Comparison of ENCODE assay signal across 8 cellular contexts in genomic region chr19:11374449-11375142, GRCh38. TPM values are rescaled to one million over a fixed set of nuclear protein-coding genes. Genes with fewer than 3 reads are reported as not detected.
DNase-seq lines count a peak whose midpoint lies in the region; ATAC-seq and TF ChIP-seq lines count a peak whose summit lies in the region.

TSS of gene SWSAP1 (plus strand) at chr19:11374666. CDS start at chr19:11374681, 15 bp downstream.

- TF ChIP-seq CTCF in GM12864 (IDR thresholded peaks at IDR 0.05; ENCODE audit: low read depth, low read length, missing control alignments) (no peak), ovary (IDR thresholded peaks at IDR 0.05) (no peak), thyroid gland (IDR thresholded peaks at IDR 0.05) (no peak)

- intact Hi-C loops in Right ventricle myocardium superior (cut with DNase I) (no loop called here), ovary (cut with DNase I) (no loop called here), thyroid gland (cut with DNase I) (no loop called here)

- H3K9me3 Mint-ChIP-seq in activated naive CD8-positive, alpha-beta T cell treated with anti-CD3 and anti-CD28 coated beads, Interleukin-2, amount 10 ng/mL, durations not matched to agents 7 days and 5 days: no peaks in the 10 kb centered on the region

- no peak for TF ChIP-seq EP300 in ovary (IDR thresholded peaks at IDR 0.05)

- H3K27ac ChIP-seq in ovary: peak within 1 kb of the TSS; percentile 73 to 98
- peak within 1 kb of the TSS; percentile 89 to 95 (median 92) for H3K27ac ChIP-seq in thyroid gland

- peak within 1 kb of the TSS; percentile 36 for H3K4me3 Mint-ChIP-seq in activated naive CD8-positive, alpha-beta T cell treated with anti-CD3 and anti-CD28 coated beads, Interleukin-2, amount 10 ng/mL, durations not matched to agents 7 days and 5 days

- ATAC-seq in HG02642 (IDR thresholded peaks at IDR 0.05; ENCODE audit: poor library complexity, unreplicated experiment) (peak; percentile 89), Right ventricle myocardium superior (ENCODE audit: poor library complexity) (peak; percentile 95)
- peak; percentile 91 for ATAC-seq in activated naive CD8-positive, alpha-beta T cell treated with anti-CD3 and anti-CD28 coated beads, Interleukin-2, amount 10 ng/mL, durations not matched to agents 7 days and 5 days (ENCODE audit: low read depth)

- H3K36me3 ChIP-seq in ovary: no peaks in the 10 kb centered on the region
- H3K36me3 ChIP-seq in thyroid gland: no peaks in the 10 kb centered on the region

- POLR2A ChIA-PET in activated naive CD8-positive, alpha-beta T cell treated with anti-CD3 and anti-CD28 coated beads, Interleukin-2, amount 10 ng/mL, durations not matched to agents 7 days and 5 days (lab: Charles Lee): interaction anchor here (0.6 to 3.2 kb wide), 24 partner anchors 9 to 1238 kb away, joined by 3 to 34 read pairs (median 4); partner anchors contain the start of genes CARM1, CCDC159, EPOR and ODAD3

- peaks cover 12% of the 10 kb centered on the region for H3K4me1 ChIP-seq in ovary (ENCODE audit: insufficient read depth)
- peaks cover 22 to 41% of the 10 kb centered on the region in 2 donors for H3K4me1 ChIP-seq in thyroid gland

- peak; percentile 78 for TF ChIP-seq POLR2A in ovary (IDR thresholded peaks at IDR 0.05)
- peak in 1 of 2 donors; percentile 62 for TF ChIP-seq POLR2A in thyroid gland (IDR thresholded peaks at IDR 0.05)

- peak; percentile 99 for DNase-seq in GM12864 (ENCODE audit: low read depth)
- DNase-seq in NCI-H1105 (lab: John Stamatoyannopoulos, UW): peak; percentile 99
- DNase-seq in SKM-1 (lab: John Stamatoyannopoulos, UW; ENCODE audit: unreplicated experiment): peak; percentile 100
- DNase-seq in activated naive CD8-positive, alpha-beta T cell treated with anti-CD3 and anti-CD28 coated beads, Interleukin-2, amount 10 ng/mL, durations not matched to agents 7 days and 5 days: peak; percentile 95
- peak; percentile 99 for DNase-seq in Right ventricle myocardium superior
- DNase-seq in ovary: peak; percentile 97 to 99 (median 98)
- peak; percentile 99 for DNase-seq in thyroid gland

- peaks cover 12% of the 10 kb centered on the region for H3K36me3 Mint-ChIP-seq in activated naive CD8-positive, alpha-beta T cell treated with anti-CD3 and anti-CD28 coated beads, Interleukin-2, amount 10 ng/mL, durations not matched to agents 7 days and 5 days

- H3K4me3 ChIP-seq in GM12864 (ENCODE audit: low read depth, low read length): peak within 1 kb of the TSS; percentile 76
- peak within 1 kb of the TSS; percentile 74 for H3K4me3 ChIP-seq in ovary
- peak within 1 kb of the TSS; percentile 4 to 59 (median 29) for H3K4me3 ChIP-seq in thyroid gland (replicated peaks in 1 of 3)

- WGBS in ovary, 3 donors: 1% methylated on average over 44 of the region's 44 CpGs
- WGBS in thyroid gland, 2 donors: 0 to 1% methylated on average over 37 of the region's 44 CpGs

- H3K9me3 ChIP-seq in ovary: no peaks in the 10 kb centered on the region
- H3K9me3 ChIP-seq in thyroid gland: no peaks in the 10 kb centered on the region

- no peaks in the 10 kb centered on the region for H3K27me3 Mint-ChIP-seq in activated naive CD8-positive, alpha-beta T cell treated with anti-CD3 and anti-CD28 coated beads, Interleukin-2, amount 10 ng/mL, durations not matched to agents 7 days and 5 days

- H3K27me3 ChIP-seq in ovary (no peaks in the 10 kb centered on the region), thyroid gland (no peaks in the 10 kb centered on the region)

- H3K27ac Mint-ChIP-seq in activated naive CD8-positive, alpha-beta T cell treated with anti-CD3 and anti-CD28 coated beads, Interleukin-2, amount 10 ng/mL, durations not matched to agents 7 days and 5 days: no peak within 1 kb of the TSS

- H3K4me1 Mint-ChIP-seq in activated naive CD8-positive, alpha-beta T cell treated with anti-CD3 and anti-CD28 coated beads, Interleukin-2, amount 10 ng/mL, durations not matched to agents 7 days and 5 days: peaks cover 13% of the 10 kb centered on the region

RNA-seq across cellular contexts. Expression of gene SWSAP1, which starts in this region (rescaled TPM):
- total RNA-seq in activated naive CD8-positive, alpha-beta T cell treated with anti-CD3 and anti-CD28 coated beads, Interleukin-2, amount 10 ng/mL, durations not matched to agents 7 days and 5 days: 1 to 10 TPM; 3.0 to 3.3 TPM
- 1.2 TPM for total RNA-seq in Right ventricle myocardium superior
- total RNA-seq in ovary: 1 to 10 TPM in 6 of 7 donors, under 1 TPM in 1; 0.60 to 3.3 (median 2.5) TPM
- polyA plus RNA-seq in ovary: 1 to 10 TPM; 1.4 to 2.4 TPM
- 1 to 10 TPM; 2.3 to 4.3 (median 3.4) TPM for total RNA-seq in thyroid gland

Comparison
In these comparisons a context has a peak if more than half of its experiments do, and no peak if none do; other contexts are left out.
1. Peak in every context shown above with its lines: DNase-seq, ATAC-seq, H3K4me3 ChIP-seq and H3K27ac ChIP-seq.